ENCODE assay signal across 18 cellular contexts in genomic region chr3:68403741-68404140, GRCh38.
DNase-seq lines count a peak whose midpoint lies in the region; ATAC-seq and TF ChIP-seq lines count a peak whose summit lies in the region.
"Had no signal": no experiment of that assay in that cellular context is flagged by ENCODE, and none has a peak within 500 bp of the region (broad histone marks: within the 10 kb centered on the region; RNA-seq: fewer than 3 reads in every experiment).

No MANE protein-coding gene starts in this region.

- H4K20me1 ChIP-seq in GM23338 (replicated peaks; ENCODE audit: insufficient read depth), result no peaks in the 10 kb centered on the region

- no peak for TF ChIP-seq CTCF in GM23338 (conservative IDR thresholded peaks at IDR 0.05; ENCODE audit: low read depth in 2 of 2)
- TF ChIP-seq CTCF in WERI-Rb-1 (IDR thresholded peaks at IDR 0.05; ENCODE audit: low read depth, low read length), result no peak

- no peak overlapping the region for H3K4me2 ChIP-seq in GM23338

- DNase-seq in GM23338 (ENCODE audit: low spot score) (peak; percentile 9), WERI-Rb-1 (peak; percentile 16), iPS-NIHi7 (ENCODE audit: extremely low spot score) (peak; percentile 12), T-helper 2 cell (no peak), A172 (ENCODE audit: low spot score) (no peak)
- no peak for DNase-seq in CD4-positive, alpha-beta memory T cell
- DNase-seq: ACHN; BE2C; C1 segment of cervical spinal cord; Caco-2; CD4-positive, CD25-positive, alpha-beta regulatory T cell; DMS153; DMS79; GDM1; GOT3; H9 had no signal

- no peaks in the 10 kb centered on the region for H3K36me3 Mint-ChIP-seq in GM23338 (ENCODE audit: low read depth)
- H3K36me3 Mint-ChIP-seq in CD4-positive, alpha-beta memory T cell, result peaks cover 0 to 4% of the 10 kb centered on the region in 2 donors
- H3K36me3 Mint-ChIP-seq: CD4-positive, CD25-positive, alpha-beta regulatory T cell had no signal

- H2AFZ ChIP-seq in GM23338, result no peak overlapping the region; the same call in 1 of the 2 replicates

- no peaks in the 10 kb centered on the region; the same call in 2 of the 3 replicates for H3K4me1 Mint-ChIP-seq in GM23338
- H3K4me1 Mint-ChIP-seq in CD4-positive, alpha-beta memory T cell, result no peaks in the 10 kb centered on the region
- H3K4me1 Mint-ChIP-seq: CD4-positive, CD25-positive, alpha-beta regulatory T cell had no signal

- H3K9ac ChIP-seq in muscle layer of colon (ENCODE audit: low read length), result no peak overlapping the region

- H3K27me3 ChIP-seq in GM23338 (ENCODE audit: insufficient read depth) (no peaks in the 10 kb centered on the region), WERI-Rb-1 (ENCODE audit: insufficient read depth, low read depth, severe bottlenecking) (no peaks in the 10 kb centered on the region), muscle layer of colon (ENCODE audit: control insufficient read depth in 1 of 2, insufficient read depth in 2 of 2, low read length in 2 of 2) (no peaks in the 10 kb centered on the region)
- no peaks in the 10 kb centered on the region for H3K27me3 ChIP-seq in CD4-positive, alpha-beta memory T cell (ENCODE audit: insufficient read depth, low read length)
- H3K27me3 ChIP-seq: BE2C had no signal

- no peaks in the 10 kb centered on the region for H3K36me3 ChIP-seq in GM23338 (ENCODE audit: insufficient read depth)
- no peaks in the 10 kb centered on the region for H3K36me3 ChIP-seq in WERI-Rb-1
- no peaks in the 10 kb centered on the region for H3K36me3 ChIP-seq in muscle layer of colon (ENCODE audit: insufficient read depth, low read length)
- no peaks in the 10 kb centered on the region for H3K36me3 ChIP-seq in CD4-positive, alpha-beta memory T cell (ENCODE audit: insufficient read depth, low read length)
- H3K36me3 ChIP-seq: BE2C had no signal

- intact Hi-C loops in CD4-positive, alpha-beta memory T cell (cut with micrococcal nuclease), result no loop called here

- no peak overlapping the region for H3K27ac ChIP-seq in GM23338 (ENCODE audit: low read depth)
- H3K27ac ChIP-seq in WERI-Rb-1, result no peak overlapping the region
- H3K27ac ChIP-seq in muscle layer of colon (ENCODE audit: low read depth, low read length), result peak overlapping the region; percentile 18
- H3K27ac ChIP-seq in CD4-positive, alpha-beta memory T cell (ENCODE audit: low read depth, low read length), result no peak overlapping the region

- no peaks in the 10 kb centered on the region for H3K79me2 ChIP-seq in GM23338 (replicated peaks; ENCODE audit: insufficient read depth)

- no peaks in the 10 kb centered on the region for H3K9me2 ChIP-seq in GM23338 (ENCODE audit: insufficient read depth)

- CTCF ChIA-PET in CD4-positive, alpha-beta memory T cell (lab: Charles Lee; ENCODE audit: partially characterized antibody), result no interaction called here

- no peaks in the 10 kb centered on the region for H3K27me3 Mint-ChIP-seq in GM23338 (ENCODE audit: insufficient read depth, low read depth, poor library complexity)
- H3K27me3 Mint-ChIP-seq in CD4-positive, alpha-beta memory T cell, result no peaks in the 10 kb centered on the region
- H3K27me3 Mint-ChIP-seq: CD4-positive, CD25-positive, alpha-beta regulatory T cell had no signal

- no peak overlapping the region for H3K27ac Mint-ChIP-seq in GM23338
- no peak overlapping the region for H3K27ac Mint-ChIP-seq in CD4-positive, alpha-beta memory T cell
- H3K27ac Mint-ChIP-seq: CD4-positive, CD25-positive, alpha-beta regulatory T cell; H9 had no signal

- no peak for ATAC-seq in GM23338
- ATAC-seq in GM21515 (IDR thresholded peaks at IDR 0.05; ENCODE audit: unreplicated experiment), result no peak

- H3K4me3 Mint-ChIP-seq in GM23338, result no peak overlapping the region
- H3K4me3 Mint-ChIP-seq in CD4-positive, alpha-beta memory T cell, result no peak overlapping the region
- H3K4me3 Mint-ChIP-seq: CD4-positive, CD25-positive, alpha-beta regulatory T cell; H9 had no signal

- POLR2A ChIA-PET in CD4-positive, alpha-beta memory T cell (lab: Charles Lee; ENCODE audit: partially characterized antibody), result no interaction called here

- H3K9me3 Mint-ChIP-seq in GM23338, result no peaks in the 10 kb centered on the region; the same call in 2 of the 3 replicates
- H3K9me3 Mint-ChIP-seq in CD4-positive, alpha-beta memory T cell, result peaks cover 0 to 10% (median 3%) of the 10 kb centered on the region in 8 donors
- H3K9me3 Mint-ChIP-seq: H9 had no signal

- H3K4me3 ChIP-seq in GM23338 (no peak overlapping the region), WERI-Rb-1 (ENCODE audit: low read depth, low read length) (no peak overlapping the region), muscle layer of colon (ENCODE audit: low read depth in 1 of 2, low read length in 2 of 2) (no peak overlapping the region)
- H3K4me3 ChIP-seq in CD4-positive, alpha-beta memory T cell (ENCODE audit: low read length in 2 of 2), result no peak overlapping the region

- H3F3A ChIP-seq in GM23338 (replicated peaks; ENCODE audit: low read depth), result no peaks in the 10 kb centered on the region

- no peaks in the 10 kb centered on the region for H3K9me3 ChIP-seq in WERI-Rb-1 (ENCODE audit: severe bottlenecking)
- no peaks in the 10 kb centered on the region for H3K9me3 ChIP-seq in muscle layer of colon (ENCODE audit: low read length)
- no peaks in the 10 kb centered on the region for H3K9me3 ChIP-seq in CD4-positive, alpha-beta memory T cell (ENCODE audit: control insufficient read depth in 1 of 2, low read length in 2 of 2)
- H3K9me3 ChIP-seq: BE2C, Caco-2 had no signal

- H3K4me1 ChIP-seq in GM23338 (ENCODE audit: insufficient read depth) (no peaks in the 10 kb centered on the region), muscle layer of colon (ENCODE audit: insufficient read depth, low read length) (peaks cover 19% of the 10 kb centered on the region)
- no peaks in the 10 kb centered on the region for H3K4me1 ChIP-seq in CD4-positive, alpha-beta memory T cell (ENCODE audit: insufficient read depth, low read length)
- H3K4me1 ChIP-seq: BE2C, Caco-2 had no signal

TF ChIP-seq in GM23338, 12 proteins besides CTCF, POLR2A, EP300 and RAD21 (continues in another document):
- TF ChIP-seq ZNF114 (CRISPR knock-in tag; IDR thresholded peaks at IDR 0.05) (no peak), ZNF462 (CRISPR knock-in tag; IDR thresholded peaks at IDR 0.05) (no peak), NANOG (IDR thresholded peaks at IDR 0.05; ENCODE audit: borderline replicate concordance) (no peak)

Comparison
In these comparisons a context has a peak if more than half of its experiments do, and no peak if none do; other contexts are left out.
1. DNase-seq: peak in GM23338 (single experiment), WERI-Rb-1 (single experiment) and iPS-NIHi7 (single experiment); none in T-helper 2 cell (0 of 5), CD4-positive, alpha-beta memory T cell (0 of 5) and A172 (single experiment).